ENCODE assay signal across 2 cellular contexts in the genomic region with DNA sequence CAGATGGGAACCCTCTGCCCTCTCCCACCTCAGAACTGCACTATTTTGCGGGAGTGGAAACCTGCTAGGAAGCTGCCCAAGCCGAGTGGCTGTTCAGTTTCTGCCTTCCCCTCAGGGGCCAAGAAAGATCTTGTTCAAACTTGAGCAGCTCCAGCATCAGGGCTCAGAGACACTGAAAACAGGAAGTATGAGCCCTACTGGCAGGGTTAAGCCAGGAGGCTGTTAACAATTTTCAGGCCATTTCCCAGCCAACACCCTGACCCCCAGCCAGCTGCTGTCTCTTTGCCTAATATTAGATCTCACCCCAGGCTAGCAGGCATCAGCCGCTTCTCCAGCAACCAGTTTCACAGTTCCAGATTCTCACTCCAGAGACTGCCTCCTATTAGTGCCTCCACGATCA.
TF ChIP-seq lines count a peak whose summit lies in the region.

No MANE protein-coding gene starts in this region.

TF ChIP-seq in A549, 52 proteins besides CTCF, POLR2A, EP300 and RAD21:
- TF ChIP-seq RNF2 (IDR thresholded peaks at IDR 0.05; ENCODE audit: borderline replicate concordance, low read depth) (no peak), NPAS2 (CRISPR knock-in tag; IDR thresholded peaks at IDR 0.05; ENCODE audit: borderline replicate concordance) (no peak), RFX5 (IDR thresholded peaks at IDR 0.05) (no peak), TFCP2L1 (CRISPR knock-in tag; IDR thresholded peaks at IDR 0.05) (no peak), GATA3 (IDR thresholded peaks at IDR 0.05; ENCODE audit: borderline replicate concordance) (no peak), CEBPB (IDR thresholded peaks at IDR 0.05) (no peak), MYC (IDR thresholded peaks at IDR 0.05; ENCODE audit: borderline replicate concordance, low read length) (no peak), POLR2AphosphoS2 (conservative IDR thresholded peaks at IDR 0.05; ENCODE audit: low read length) (no peak), FOSL2 (IDR thresholded peaks at IDR 0.05) (no peak), FOSL2 (CRISPR knock-in tag; IDR thresholded peaks at IDR 0.05) (no peak)
- TF ChIP-seq, protein P1, sequence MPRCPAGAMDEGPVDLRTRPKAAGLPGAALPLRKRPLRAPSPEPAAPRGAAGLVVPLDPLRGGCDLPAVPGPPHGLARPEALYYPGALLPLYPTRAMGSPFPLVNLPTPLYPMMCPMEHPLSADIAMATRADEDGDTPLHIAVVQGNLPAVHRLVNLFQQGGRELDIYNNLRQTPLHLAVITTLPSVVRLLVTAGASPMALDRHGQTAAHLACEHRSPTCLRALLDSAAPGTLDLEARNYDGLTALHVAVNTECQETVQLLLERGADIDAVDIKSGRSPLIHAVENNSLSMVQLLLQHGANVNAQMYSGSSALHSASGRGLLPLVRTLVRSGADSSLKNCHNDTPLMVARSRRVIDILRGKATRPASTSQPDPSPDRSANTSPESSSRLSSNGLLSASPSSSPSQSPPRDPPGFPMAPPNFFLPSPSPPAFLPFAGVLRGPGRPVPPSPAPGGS (IDR thresholded peaks at IDR 0.05): no peak

TF ChIP-seq in HepG2, 621 proteins besides CTCF, POLR2A, EP300 and RAD21:
- TF ChIP-seq MTF2 (CRISPR knock-in tag; IDR thresholded peaks at IDR 0.05; ENCODE audit: borderline replicate concordance) (no peak), ZNF790 (CRISPR knock-in tag; IDR thresholded peaks at IDR 0.05; ENCODE audit: borderline replicate concordance) (no peak), ZNF432 (CRISPR knock-in tag; IDR thresholded peaks at IDR 0.05; ENCODE audit: borderline replicate concordance) (no peak), KAT2B (IDR thresholded peaks at IDR 0.05; ENCODE audit: borderline replicate concordance, low read depth, low read length) (no peak), ATF7 (IDR thresholded peaks at IDR 0.05) (no peak), ATF7 (CRISPR knock-in tag; IDR thresholded peaks at IDR 0.05) (no peak), ZSCAN25 (CRISPR knock-in tag; IDR thresholded peaks at IDR 0.05) (no peak), ZZZ3 (CRISPR knock-in tag; IDR thresholded peaks at IDR 0.05; ENCODE audit: borderline replicate concordance) (no peak), ZNF558 (CRISPR knock-in tag; IDR thresholded peaks at IDR 0.05; ENCODE audit: borderline replicate concordance) (no peak), HNRNPL (IDR thresholded peaks at IDR 0.05; ENCODE audit: low read depth, low read length) (no peak), SRSF9 (IDR thresholded peaks at IDR 0.05; ENCODE audit: borderline replicate concordance, insufficient read depth, low read depth, low read length, poor library complexity, severe bottlenecking) (no peak), ZNF598 (CRISPR knock-in tag; IDR thresholded peaks at IDR 0.05; ENCODE audit: borderline replicate concordance) (no peak), RARG (CRISPR knock-in tag; IDR thresholded peaks at IDR 0.05; ENCODE audit: low read depth) (no peak), PHF8 (CRISPR knock-in tag; IDR thresholded peaks at IDR 0.05) (no peak), HMG20A (CRISPR knock-in tag; IDR thresholded peaks at IDR 0.05; ENCODE audit: borderline replicate concordance) (no peak), HIVEP1 (CRISPR knock-in tag; IDR thresholded peaks at IDR 0.05) (no peak)
- TF ChIP-seq, protein P2, sequence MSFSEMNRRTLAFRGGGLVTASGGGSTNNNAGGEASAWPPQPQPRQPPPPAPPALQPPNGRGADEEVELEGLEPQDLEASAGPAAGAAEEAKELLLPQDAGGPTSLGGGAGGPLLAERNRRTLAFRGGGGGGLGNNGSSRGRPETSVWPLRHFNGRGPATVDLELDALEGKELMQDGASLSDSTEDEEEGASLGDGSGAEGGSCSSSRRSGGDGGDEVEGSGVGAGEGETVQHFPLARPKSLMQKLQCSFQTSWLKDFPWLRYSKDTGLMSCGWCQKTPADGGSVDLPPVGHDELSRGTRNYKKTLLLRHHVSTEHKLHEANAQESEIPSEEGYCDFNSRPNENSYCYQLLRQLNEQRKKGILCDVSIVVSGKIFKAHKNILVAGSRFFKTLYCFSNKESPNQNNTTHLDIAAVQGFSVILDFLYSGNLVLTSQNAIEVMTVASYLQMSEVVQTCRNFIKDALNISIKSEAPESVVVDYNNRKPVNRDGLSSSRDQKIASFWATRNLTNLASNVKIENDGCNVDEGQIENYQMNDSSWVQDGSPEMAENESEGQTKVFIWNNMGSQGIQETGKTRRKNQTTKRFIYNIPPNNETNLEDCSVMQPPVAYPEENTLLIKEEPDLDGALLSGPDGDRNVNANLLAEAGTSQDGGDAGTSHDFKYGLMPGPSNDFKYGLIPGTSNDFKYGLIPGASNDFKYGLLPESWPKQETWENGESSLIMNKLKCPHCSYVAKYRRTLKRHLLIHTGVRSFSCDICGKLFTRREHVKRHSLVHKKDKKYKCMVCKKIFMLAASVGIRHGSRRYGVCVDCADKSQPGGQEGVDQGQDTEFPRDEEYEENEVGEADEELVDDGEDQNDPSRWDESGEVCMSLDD (CRISPR knock-in tag; IDR thresholded peaks at IDR 0.05; ENCODE audit: borderline replicate concordance): no peak
- TF ChIP-seq, protein P3, sequence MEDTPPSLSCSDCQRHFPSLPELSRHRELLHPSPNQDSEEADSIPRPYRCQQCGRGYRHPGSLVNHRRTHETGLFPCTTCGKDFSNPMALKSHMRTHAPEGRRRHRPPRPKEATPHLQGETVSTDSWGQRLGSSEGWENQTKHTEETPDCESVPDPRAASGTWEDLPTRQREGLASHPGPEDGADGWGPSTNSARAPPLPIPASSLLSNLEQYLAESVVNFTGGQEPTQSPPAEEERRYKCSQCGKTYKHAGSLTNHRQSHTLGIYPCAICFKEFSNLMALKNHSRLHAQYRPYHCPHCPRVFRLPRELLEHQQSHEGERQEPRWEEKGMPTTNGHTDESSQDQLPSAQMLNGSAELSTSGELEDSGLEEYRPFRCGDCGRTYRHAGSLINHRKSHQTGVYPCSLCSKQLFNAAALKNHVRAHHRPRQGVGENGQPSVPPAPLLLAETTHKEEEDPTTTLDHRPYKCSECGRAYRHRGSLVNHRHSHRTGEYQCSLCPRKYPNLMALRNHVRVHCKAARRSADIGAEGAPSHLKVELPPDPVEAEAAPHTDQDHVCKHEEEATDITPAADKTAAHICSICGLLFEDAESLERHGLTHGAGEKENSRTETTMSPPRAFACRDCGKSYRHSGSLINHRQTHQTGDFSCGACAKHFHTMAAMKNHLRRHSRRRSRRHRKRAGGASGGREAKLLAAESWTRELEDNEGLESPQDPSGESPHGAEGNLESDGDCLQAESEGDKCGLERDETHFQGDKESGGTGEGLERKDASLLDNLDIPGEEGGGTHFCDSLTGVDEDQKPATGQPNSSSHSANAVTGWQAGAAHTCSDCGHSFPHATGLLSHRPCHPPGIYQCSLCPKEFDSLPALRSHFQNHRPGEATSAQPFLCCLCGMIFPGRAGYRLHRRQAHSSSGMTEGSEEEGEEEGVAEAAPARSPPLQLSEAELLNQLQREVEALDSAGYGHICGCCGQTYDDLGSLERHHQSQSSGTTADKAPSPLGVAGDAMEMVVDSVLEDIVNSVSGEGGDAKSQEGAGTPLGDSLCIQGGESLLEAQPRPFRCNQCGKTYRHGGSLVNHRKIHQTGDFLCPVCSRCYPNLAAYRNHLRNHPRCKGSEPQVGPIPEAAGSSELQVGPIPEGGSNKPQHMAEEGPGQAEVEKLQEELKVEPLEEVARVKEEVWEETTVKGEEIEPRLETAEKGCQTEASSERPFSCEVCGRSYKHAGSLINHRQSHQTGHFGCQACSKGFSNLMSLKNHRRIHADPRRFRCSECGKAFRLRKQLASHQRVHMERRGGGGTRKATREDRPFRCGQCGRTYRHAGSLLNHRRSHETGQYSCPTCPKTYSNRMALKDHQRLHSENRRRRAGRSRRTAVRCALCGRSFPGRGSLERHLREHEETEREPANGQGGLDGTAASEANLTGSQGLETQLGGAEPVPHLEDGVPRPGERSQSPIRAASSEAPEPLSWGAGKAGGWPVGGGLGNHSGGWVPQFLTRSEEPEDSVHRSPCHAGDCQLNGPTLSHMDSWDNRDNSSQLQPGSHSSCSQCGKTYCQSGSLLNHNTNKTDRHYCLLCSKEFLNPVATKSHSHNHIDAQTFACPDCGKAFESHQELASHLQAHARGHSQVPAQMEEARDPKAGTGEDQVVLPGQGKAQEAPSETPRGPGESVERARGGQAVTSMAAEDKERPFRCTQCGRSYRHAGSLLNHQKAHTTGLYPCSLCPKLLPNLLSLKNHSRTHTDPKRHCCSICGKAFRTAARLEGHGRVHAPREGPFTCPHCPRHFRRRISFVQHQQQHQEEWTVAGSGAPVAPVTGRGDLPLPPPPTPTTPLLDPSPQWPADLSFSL (CRISPR knock-in tag; IDR thresholded peaks at IDR 0.05): no peak
- TF ChIP-seq, protein P4, sequence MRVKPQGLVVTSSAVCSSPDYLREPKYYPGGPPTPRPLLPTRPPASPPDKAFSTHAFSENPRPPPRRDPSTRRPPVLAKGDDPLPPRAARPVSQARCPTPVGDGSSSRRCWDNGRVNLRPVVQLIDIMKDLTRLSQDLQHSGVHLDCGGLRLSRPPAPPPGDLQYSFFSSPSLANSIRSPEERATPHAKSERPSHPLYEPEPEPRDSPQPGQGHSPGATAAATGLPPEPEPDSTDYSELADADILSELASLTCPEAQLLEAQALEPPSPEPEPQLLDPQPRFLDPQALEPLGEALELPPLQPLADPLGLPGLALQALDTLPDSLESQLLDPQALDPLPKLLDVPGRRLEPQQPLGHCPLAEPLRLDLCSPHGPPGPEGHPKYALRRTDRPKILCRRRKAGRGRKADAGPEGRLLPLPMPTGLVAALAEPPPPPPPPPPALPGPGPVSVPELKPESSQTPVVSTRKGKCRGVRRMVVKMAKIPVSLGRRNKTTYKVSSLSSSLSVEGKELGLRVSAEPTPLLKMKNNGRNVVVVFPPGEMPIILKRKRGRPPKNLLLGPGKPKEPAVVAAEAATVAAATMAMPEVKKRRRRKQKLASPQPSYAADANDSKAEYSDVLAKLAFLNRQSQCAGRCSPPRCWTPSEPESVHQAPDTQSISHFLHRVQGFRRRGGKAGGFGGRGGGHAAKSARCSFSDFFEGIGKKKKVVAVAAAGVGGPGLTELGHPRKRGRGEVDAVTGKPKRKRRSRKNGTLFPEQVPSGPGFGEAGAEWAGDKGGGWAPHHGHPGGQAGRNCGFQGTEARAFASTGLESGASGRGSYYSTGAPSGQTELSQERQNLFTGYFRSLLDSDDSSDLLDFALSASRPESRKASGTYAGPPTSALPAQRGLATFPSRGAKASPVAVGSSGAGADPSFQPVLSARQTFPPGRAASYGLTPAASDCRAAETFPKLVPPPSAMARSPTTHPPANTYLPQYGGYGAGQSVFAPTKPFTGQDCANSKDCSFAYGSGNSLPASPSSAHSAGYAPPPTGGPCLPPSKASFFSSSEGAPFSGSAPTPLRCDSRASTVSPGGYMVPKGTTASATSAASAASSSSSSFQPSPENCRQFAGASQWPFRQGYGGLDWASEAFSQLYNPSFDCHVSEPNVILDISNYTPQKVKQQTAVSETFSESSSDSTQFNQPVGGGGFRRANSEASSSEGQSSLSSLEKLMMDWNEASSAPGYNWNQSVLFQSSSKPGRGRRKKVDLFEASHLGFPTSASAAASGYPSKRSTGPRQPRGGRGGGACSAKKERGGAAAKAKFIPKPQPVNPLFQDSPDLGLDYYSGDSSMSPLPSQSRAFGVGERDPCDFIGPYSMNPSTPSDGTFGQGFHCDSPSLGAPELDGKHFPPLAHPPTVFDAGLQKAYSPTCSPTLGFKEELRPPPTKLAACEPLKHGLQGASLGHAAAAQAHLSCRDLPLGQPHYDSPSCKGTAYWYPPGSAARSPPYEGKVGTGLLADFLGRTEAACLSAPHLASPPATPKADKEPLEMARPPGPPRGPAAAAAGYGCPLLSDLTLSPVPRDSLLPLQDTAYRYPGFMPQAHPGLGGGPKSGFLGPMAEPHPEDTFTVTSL (CRISPR knock-in tag; IDR thresholded peaks at IDR 0.05; ENCODE audit: borderline replicate concordance): no peak
TF ChIP-seq in HepG2: peak in this region for 0.
